ENCODE assay signal across 26 cellular contexts in the genomic region with DNA sequence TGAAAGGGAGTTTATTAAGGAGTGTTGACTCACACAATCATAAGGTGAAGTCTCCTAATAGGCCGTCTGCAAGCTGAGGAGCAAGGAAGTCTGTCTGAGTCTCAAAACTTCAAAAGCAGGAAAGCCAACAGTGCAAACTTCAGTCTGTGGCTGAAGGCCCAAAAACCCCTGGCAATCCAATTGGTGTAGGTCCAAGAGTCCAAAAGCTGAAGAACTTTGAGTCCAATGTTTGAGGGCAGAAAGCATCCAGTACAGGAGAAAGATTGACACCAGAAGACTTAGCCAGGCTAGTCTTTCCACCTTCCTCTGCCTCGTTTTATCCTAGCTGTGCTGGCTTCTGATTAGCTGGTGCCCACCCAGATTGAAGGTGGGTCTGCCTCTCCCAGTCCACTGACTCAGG.
"Had no signal": no experiment of that assay in that cellular context is flagged by ENCODE, and none has a peak within 500 bp of the region (broad histone marks: within the 10 kb centered on the region; RNA-seq: fewer than 3 reads in every experiment).

No MANE protein-coding gene starts in this region.

- H3K4me1 ChIP-seq: stomach, suprapubic skin, testis, thyroid gland, tibial artery, tibial nerve, transverse colon, upper lobe of left lung, upper lobe of right lung, uterus, vagina had no signal

- H3K36me3 ChIP-seq: stomach, suprapubic skin, thoracic aorta, thyroid gland, tibial artery, tibial nerve, transverse colon, upper lobe of left lung, upper lobe of right lung, uterus, vagina had no signal

- H3K27ac ChIP-seq: stomach, suprapubic skin, testis, thoracic aorta, thyroid gland, tibial artery, tibial nerve, transverse colon, upper lobe of left lung, upper lobe of right lung, uterus, vagina had no signal

- DNase-seq: stimulated activated CD4-positive, alpha-beta T cell treated with anti-CD3 and anti-CD28 coated beads, Interleukin-2, amount 100 ng/mL, for 48 hours; stimulated activated CD4-positive, alpha-beta T cell treated with anti-CD3 and anti-CD28 coated beads, Interleukin-4, amount 100 ng/mL, for 1 hour; stimulated activated CD4-positive, alpha-beta T cell treated with anti-CD3 and anti-CD28 coated beads, Interleukin-4, amount 100 ng/mL, for 24 hours; stimulated activated CD4-positive, alpha-beta T cell treated with anti-CD3 and anti-CD28 coated beads, Interleukin-4, amount 100 ng/mL, for 4 hours; stimulated activated CD8-positive, alpha-beta memory T cell treated with anti-CD3 and anti-CD28 coated beads, Interleukin-4, amount 100 ng/mL, for 48 hours; stimulated activated naive B cell treated with anti-CD40 and anti-IgM and Interleukin-4, amounts not matched to agents 10 μg/mL and 1 μg/mL and 100 μg/mL, for 72 hours; stimulated activated naive CD4-positive, alpha-beta T cell; stimulated activated naive CD4-positive, alpha-beta T cell treated with Interleukin-2 at 50 U/mL for 16 hours; stimulated activated naive CD8-positive, alpha-beta T cell treated with anti-CD3 and anti-CD28 coated beads, Interleukin-15, amount 100 ng/mL, for 72 hours; stimulated activated naive CD8-positive, alpha-beta T cell treated with anti-CD3 and anti-CD28 coated beads, Interleukin-15, Interleukin-2, amounts not matched to agents 100 U/mL and 50 U/mL, for 24 hours; stomach; substantia nigra; testis; thyroid gland; tibial artery; transverse colon; trophoblast cell; upper lobe of left lung; upper lobe of right lung; uterus had no signal

- FAIRE-seq: urothelium cell line had no signal

- ATAC-seq: stimulated activated memory B cell treated with anti-CD40 and anti-IgM and Interleukin-4, amounts not matched to agents 10 μg/mL and 1 μg/mL and 100 μg/mL, for 72 hours; stimulated activated naive B cell treated with anti-CD40 and anti-IgM and Interleukin-4, amounts not matched to agents 10 μg/mL and 1 μg/mL and 100 μg/mL, for 72 hours; stimulated activated naive CD8-positive, alpha-beta T cell treated with anti-CD3 and anti-CD28 coated beads, Interleukin-15, amount 100 ng/mL, for 72 hours; stimulated activated naive CD8-positive, alpha-beta T cell treated with anti-CD3 and anti-CD28 coated beads, Interleukin-15, Interleukin-2, amounts not matched to agents 100 U/mL and 50 U/mL, for 24 hours had no signal

- H3K9me3 ChIP-seq: testis, thoracic aorta, thyroid gland, upper lobe of right lung, vagina had no signal

- H3K4me3 ChIP-seq: stomach, suprapubic skin, testis, thoracic aorta, thyroid gland, tibial artery, tibial nerve, transverse colon, upper lobe of left lung, upper lobe of right lung, uterus, vagina had no signal

- H3K27me3 ChIP-seq: stomach, suprapubic skin, testis, thyroid gland, tibial artery, tibial nerve, transverse colon, upper lobe of left lung, upper lobe of right lung, uterus, vagina had no signal
